ENCODE assay signal across 15 cellular contexts in genomic region chr2:203612246-203612645, GRCh38.
DNase-seq lines count a peak whose midpoint lies in the region; TF ChIP-seq lines count a peak whose summit lies in the region.
"Had no signal": no experiment of that assay in that cellular context is flagged by ENCODE, and none has a peak within 500 bp of the region (broad histone marks: within the 10 kb centered on the region; RNA-seq: fewer than 3 reads in every experiment).

No MANE protein-coding gene starts in this region.

- peak; percentile 47 for DNase-seq in NCI-H2227 (lab: John Stamatoyannopoulos, UW; ENCODE audit: unreplicated experiment)
- no peak for DNase-seq in NCI-H2227 treated with DMSO at 0.1 percent for 48 hours (lab: John Stamatoyannopoulos, UW)
- peak; percentile 63 for DNase-seq in kidney tubule cell (ENCODE audit: low spot score)
- peak; percentile 21 for DNase-seq in retina
- no peak for DNase-seq in tibial nerve (ENCODE audit: low spot score in 2 of 2)
- DNase-seq in CD8-positive, alpha-beta memory T cell = no peak
- no peak for DNase-seq in NCI-H524 (lab: John Stamatoyannopoulos, UW)
- no peak for DNase-seq in HuH-7.5 (ENCODE audit: low spot score)
- DNase-seq: AML-193, DMS 273 treated with DMSO at 0.1 percent for 48 hours, HCEC 1CT, HFFc6 had no signal

- no peaks in the 10 kb centered on the region for H3K4me1 ChIP-seq in tibial nerve
- H3K4me1 ChIP-seq in CD8-positive, alpha-beta memory T cell (ENCODE audit: insufficient read depth, low read length) = no peaks in the 10 kb centered on the region
- H3K4me1 ChIP-seq: BLaER1 had no signal

- H3K27me3 Mint-ChIP-seq in CD8-positive, alpha-beta memory T cell = no peaks in the 10 kb centered on the region

- no peaks in the 10 kb centered on the region for H3K36me3 ChIP-seq in tibial nerve
- no peaks in the 10 kb centered on the region for H3K36me3 ChIP-seq in CD8-positive, alpha-beta memory T cell (ENCODE audit: insufficient read depth, low read length)
- H3K36me3 ChIP-seq: BLaER1 had no signal

- WGBS in tibial nerve, 2 donors = 60 to 67% methylated on average over 4 of the region's 4 CpGs

- H3K36me3 Mint-ChIP-seq in CD8-positive, alpha-beta memory T cell = peaks cover 0 to 4% (median 1%) of the 10 kb centered on the region in 3 donors
- H3K36me3 Mint-ChIP-seq: IgD-negative memory B cell had no signal

- no peak for TF ChIP-seq CTCF in tibial nerve (IDR thresholded peaks at IDR 0.05)

- CTCF ChIA-PET in CD8-positive, alpha-beta memory T cell (lab: Charles Lee) = interaction anchor here (0.6 kb wide), 1 partner anchor 143 kb away, joined by 3 read pairs; no protein-coding TSS in a partner anchor

- no peak for TF ChIP-seq POLR2A in tibial nerve (IDR thresholded peaks at IDR 0.05)

- no peak overlapping the region for H3K27ac ChIP-seq in tibial nerve
- no peak overlapping the region for H3K27ac ChIP-seq in CD8-positive, alpha-beta memory T cell (ENCODE audit: low read depth, low read length)
- H3K27ac ChIP-seq: 22Rv1, BLaER1 had no signal

- no peak overlapping the region for H3K27ac Mint-ChIP-seq in CD8-positive, alpha-beta memory T cell
- H3K27ac Mint-ChIP-seq: HFFc6, IgD-negative memory B cell had no signal

- no peaks in the 10 kb centered on the region for H3K27me3 ChIP-seq in tibial nerve
- H3K27me3 ChIP-seq in CD8-positive, alpha-beta memory T cell (ENCODE audit: insufficient read depth, low read length, poor library complexity, severe bottlenecking) = no peaks in the 10 kb centered on the region
- H3K27me3 ChIP-seq: BLaER1 had no signal

- TF ChIP-seq EP300 in tibial nerve (IDR thresholded peaks at IDR 0.05) = no peak

- no peaks in the 10 kb centered on the region for H3K4me1 Mint-ChIP-seq in CD8-positive, alpha-beta memory T cell
- H3K4me1 Mint-ChIP-seq: IgD-negative memory B cell had no signal

- no peaks in the 10 kb centered on the region for H3K9me3 Mint-ChIP-seq in CD8-positive, alpha-beta memory T cell
- H3K9me3 Mint-ChIP-seq: HFFc6 had no signal

- H3K9me3 ChIP-seq in tibial nerve = no peaks in the 10 kb centered on the region
- H3K9me3 ChIP-seq in CD8-positive, alpha-beta memory T cell (ENCODE audit: low read length) = no peaks in the 10 kb centered on the region
- H3K9me3 ChIP-seq: BLaER1 had no signal

- H3K4me3 Mint-ChIP-seq in CD8-positive, alpha-beta memory T cell = no peak overlapping the region
- H3K4me3 Mint-ChIP-seq: HFFc6 had no signal

- POLR2A ChIA-PET in CD8-positive, alpha-beta memory T cell (lab: Charles Lee) = interaction anchor here (0.6 kb wide), 1 partner anchor 133 kb away, joined by 3 read pairs; no protein-coding TSS in a partner anchor

- no peak overlapping the region for H3K4me3 ChIP-seq in tibial nerve
- H3K4me3 ChIP-seq in CD8-positive, alpha-beta memory T cell (ENCODE audit: low read length) = no peak overlapping the region
- H3K4me3 ChIP-seq: BLaER1 had no signal

Comparison
In these comparisons a context has a peak if more than half of its experiments do, and no peak if none do; other contexts are left out.
1. DNase-seq: peak in NCI-H2227 (single experiment), kidney tubule cell (single experiment) and retina (single experiment); none in NCI-H2227 treated with DMSO at 0.1 percent for 48 hours (single experiment), tibial nerve (0 of 2), CD8-positive, alpha-beta memory T cell (0 of 5), NCI-H524 (0 of 2) and HuH-7.5 (single experiment).